In the genomic region with DNA sequence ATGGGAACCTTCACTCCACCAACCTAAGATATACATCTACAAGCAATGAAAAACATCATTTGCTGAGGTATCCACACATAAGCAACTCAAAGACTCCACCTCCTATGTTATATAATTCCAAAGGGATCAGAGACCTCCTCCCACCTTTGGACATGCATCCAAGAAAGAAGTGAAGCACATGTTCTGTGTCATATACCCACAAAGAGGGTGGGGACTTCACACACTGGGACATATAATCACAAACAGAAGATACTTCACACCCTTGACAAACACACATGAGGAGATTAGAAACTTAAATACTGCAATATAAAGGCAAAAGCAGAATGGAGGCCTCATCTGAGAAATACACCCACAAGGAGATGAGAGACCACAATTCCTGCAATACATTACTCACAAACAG, we compare ENCODE assay signal across 42 cellular contexts. TPM values are rescaled to one million over a fixed set of nuclear protein-coding genes. Genes with fewer than 3 reads are reported as not detected.
"Had no signal": no experiment of that assay in that cellular context is flagged by ENCODE, and none has a peak within 500 bp of the region (broad histone marks: within the 10 kb centered on the region; RNA-seq: fewer than 3 reads in every experiment).

No MANE protein-coding gene starts in this region.

- H3K9me3 Mint-ChIP-seq: activated naive CD4-positive, alpha-beta T cell treated with anti-CD3 and anti-CD28 coated beads, Interleukin-2, amount 50 U/mL, for 24 hours; activated T-cell treated with anti-CD3 and anti-CD28 coated beads, Interleukin-2, amount 50 U/mL, for 24 hours; activated T-cell treated with anti-CD3 and anti-CD28 coated beads, Interleukin-2, amount 50 U/mL, for 4 hours had no signal

- H3K27ac ChIP-seq: adrenal gland, ascending aorta, body of pancreas, brain microvascular endothelial cell, breast epithelium, cardiac muscle cell had no signal

- DNase-seq: activated effector memory CD4-positive, alpha-beta T cell treated with anti-CD3 and anti-CD28 coated beads, Interleukin-2, amount 50 U/mL, for 16 hours; activated effector memory CD4-positive, alpha-beta T cell treated with Interleukin-2 at 50 U/mL for 16 hours; activated gamma-delta T cell; activated gamma-delta T cell treated with Interleukin-2 at 50 U/mL for 16 hours; activated naive CD4-positive, alpha-beta T cell; activated naive CD4-positive, alpha-beta T cell treated with anti-CD3 and anti-CD28 coated beads for 36 hours; activated naive CD4-positive, alpha-beta T cell treated with anti-CD3 and anti-CD28 coated beads, Interleukin-2, amount 10 ng/mL, durations not matched to agents 7 days and 5 days; activated naive CD4-positive, alpha-beta T cell treated with anti-CD3 and anti-CD28 coated beads, Interleukin-2, amount 50 U/mL, for 16 hours; activated naive CD4-positive, alpha-beta T cell treated with Interleukin-2 at 50 U/mL for 16 hours; activated naive CD8-positive, alpha-beta T cell treated with anti-CD3 and anti-CD28 coated beads for 36 hours; activated naive CD8-positive, alpha-beta T cell treated with anti-CD3 and anti-CD28 coated beads, Interleukin-2, amount 10 ng/mL, durations not matched to agents 7 days and 5 days; activated naive CD8-positive, alpha-beta T cell treated with anti-CD3 and anti-CD28 coated beads, Interleukin-2, amount 50 U/mL, for 24 hours; activated T-cell treated with anti-CD3 and anti-CD28 coated beads for 4 hours; activated T-cell treated with anti-CD3 and anti-CD28 coated beads, Interleukin-2, amount 50 U/mL, for 1 hour; activated T-cell treated with anti-CD3 and anti-CD28 coated beads, Interleukin-2, amount 50 U/mL, for 24 hours; activated T-cell treated with anti-CD3 and anti-CD28 coated beads, Interleukin-2, amount 50 U/mL, for 4 hours; activated T-cell treated with anti-CD3 and anti-CD28 coated beads, Interleukin-2, amount 50 U/mL, for 48 hours; activated T-cell treated with anti-CD3 and anti-CD28 coated beads, Interleukin-2, amount 50 U/mL, for 72 hours; adrenal gland; amniotic stem cell; amygdala; anterior cingulate cortex; aorta; body of pancreas; brain microvascular endothelial cell; caudate nucleus; central memory CD4-positive, alpha-beta T cell; cerebellar nuclear complex had no signal

- H3K36me3 ChIP-seq: adrenal gland, ascending aorta, brain microvascular endothelial cell, breast epithelium, cardiac muscle cell had no signal

- H3K27ac Mint-ChIP-seq: activated naive CD4-positive, alpha-beta T cell treated with anti-CD3 and anti-CD28 coated beads for 36 hours; activated naive CD4-positive, alpha-beta T cell treated with anti-CD3 and anti-CD28 coated beads, Interleukin-2, amount 10 ng/mL, durations not matched to agents 7 days and 5 days; activated naive CD4-positive, alpha-beta T cell treated with anti-CD3 and anti-CD28 coated beads, Interleukin-2, amount 50 U/mL, for 24 hours; activated naive CD4-positive, alpha-beta T cell treated with anti-CD3 and anti-CD28 coated beads, Interleukin-2, amount 50 U/mL, for 72 hours; activated naive CD8-positive, alpha-beta T cell; activated naive CD8-positive, alpha-beta T cell treated with anti-CD3 and anti-CD28 coated beads for 36 hours; activated naive CD8-positive, alpha-beta T cell treated with anti-CD3 and anti-CD28 coated beads, Interleukin-2, amount 10 ng/mL, durations not matched to agents 7 days and 5 days; activated naive CD8-positive, alpha-beta T cell treated with anti-CD3 and anti-CD28 coated beads, Interleukin-2, amount 50 U/mL, for 24 hours; activated T-cell treated with anti-CD3 and anti-CD28 coated beads, Interleukin-2, amount 50 U/mL, for 24 hours; activated T-cell treated with anti-CD3 and anti-CD28 coated beads, Interleukin-2, amount 50 U/mL, for 72 hours; activated T-helper 1 cell treated with anti-CD3 and anti-CD28 coated beads, Interleukin-12 subunit alpha, Interleukin-12 subunit beta, Interleukin-2, Interleukin-4 antibody, amounts not matched to agents 30 ng/mL and 10 ng/mL and 1 ng/mL, durations not matched to agents 14 hours and 24 hours and 36 hours; activated T-helper 17 cell treated with anti-CD3 and anti-CD28 coated beads, Interleukin-2, amount 50 U/mL, for 72 hours; activated T-helper 2 cell treated with anti-CD3 and anti-CD28 coated beads, Interferon-gamma antibody, Interleukin-2, Interleukin-4, amounts not matched to agents 10 μg/mL and 5 μg/mL and 100 μg/mL, durations not matched to agents 14 hours and 24 hours and 36 hours; brain had no signal

- ATAC-seq: activated naive CD8-positive, alpha-beta T cell treated with anti-CD3 and anti-CD28 coated beads, Interleukin-2, amount 50 U/mL, for 24 hours; body of pancreas had no signal

- H3K9me3 ChIP-seq: adrenal gland, ascending aorta, body of pancreas, breast epithelium had no signal

- H3K4me1 ChIP-seq: adrenal gland, ascending aorta, body of pancreas, breast epithelium had no signal

- H3K27me3 ChIP-seq: adrenal gland, ascending aorta, body of pancreas, brain microvascular endothelial cell, cardiac muscle cell had no signal

- H3K4me3 ChIP-seq: adrenal gland, ascending aorta, body of pancreas, breast epithelium, cardiac muscle cell had no signal

- H3K4me3 Mint-ChIP-seq: activated naive CD4-positive, alpha-beta T cell treated with anti-CD3 and anti-CD28 coated beads for 36 hours; activated naive CD4-positive, alpha-beta T cell treated with anti-CD3 and anti-CD28 coated beads, Interleukin-2, amount 10 ng/mL, durations not matched to agents 7 days and 5 days; activated naive CD4-positive, alpha-beta T cell treated with anti-CD3 and anti-CD28 coated beads, Interleukin-2, amount 50 U/mL, for 24 hours; activated naive CD8-positive, alpha-beta T cell; activated naive CD8-positive, alpha-beta T cell treated with anti-CD3 and anti-CD28 coated beads for 36 hours; activated naive CD8-positive, alpha-beta T cell treated with anti-CD3 and anti-CD28 coated beads, Interleukin-2, amount 10 ng/mL, durations not matched to agents 7 days and 5 days; activated naive CD8-positive, alpha-beta T cell treated with anti-CD3 and anti-CD28 coated beads, Interleukin-2, amount 50 U/mL, for 24 hours; activated T-cell treated with anti-CD3 and anti-CD28 coated beads, Interleukin-2, amount 50 U/mL, for 24 hours; activated T-cell treated with anti-CD3 and anti-CD28 coated beads, Interleukin-2, amount 50 U/mL, for 4 hours; activated T-cell treated with anti-CD3 and anti-CD28 coated beads, Interleukin-2, amount 50 U/mL, for 72 hours; activated T-helper 1 cell treated with anti-CD3 and anti-CD28 coated beads, Interleukin-12 subunit alpha, Interleukin-12 subunit beta, Interleukin-2, Interleukin-4 antibody, amounts not matched to agents 30 ng/mL and 10 ng/mL and 1 ng/mL, durations not matched to agents 14 hours and 24 hours and 36 hours; activated T-helper 17 cell treated with anti-CD3 and anti-CD28 coated beads, Interleukin-2, amount 50 U/mL, for 72 hours; brain; central memory CD8-positive, alpha-beta T cell had no signal

- H3K4me1 Mint-ChIP-seq: brain had no signal

- H3K36me3 Mint-ChIP-seq: activated naive CD8-positive, alpha-beta T cell had no signal

RNA-seq across cellular contexts. Expression of gene WAS, which starts 38.3 kb away (rescaled TPM):
- total RNA-seq: bronchial epithelial cell had no signal

RNA-seq across cellular contexts. Expression of gene GLOD5, which starts 39.6 kb away (rescaled TPM):
- total RNA-seq: activated naive CD4-positive, alpha-beta T cell treated with anti-CD3 and anti-CD28 coated beads for 36 hours; activated naive CD4-positive, alpha-beta T cell treated with anti-CD3 and anti-CD28 coated beads, Interleukin-2, amount 50 U/mL, for 72 hours; activated naive CD8-positive, alpha-beta T cell treated with anti-CD3 and anti-CD28 coated beads for 36 hours; activated naive CD8-positive, alpha-beta T cell treated with anti-CD3 and anti-CD28 coated beads, Interleukin-2, amount 10 ng/mL, durations not matched to agents 7 days and 5 days; activated T-cell treated with anti-CD3 and anti-CD28 coated beads, Interleukin-2, amount 50 U/mL, for 4 hours; activated T-cell treated with anti-CD3 and anti-CD28 coated beads, Interleukin-2, amount 50 U/mL, for 72 hours; activated T-helper 1 cell treated with anti-CD3 and anti-CD28 coated beads, Interleukin-12 subunit alpha, Interleukin-12 subunit beta, Interleukin-2, Interleukin-4 antibody, amounts not matched to agents 30 ng/mL and 10 ng/mL and 1 ng/mL, durations not matched to agents 14 hours and 24 hours and 36 hours; activated T-helper 17 cell treated with anti-CD3 and anti-CD28 coated beads, Interleukin-2, amount 50 U/mL, for 72 hours; activated T-helper 2 cell treated with anti-CD3 and anti-CD28 coated beads, Interferon-gamma antibody, Interleukin-2, Interleukin-4, amounts not matched to agents 10 μg/mL and 5 μg/mL and 100 μg/mL, durations not matched to agents 14 hours and 24 hours and 36 hours; adrenal gland; aorta; ascending aorta; astrocyte; body of pancreas; bronchial epithelial cell; cardiac muscle cell; cardiac septum had no signal
- polyA plus RNA-seq: adrenal gland, cardiac muscle cell had no signal
